8 cellular contexts compared by ENCODE assay signal in the genomic region with DNA sequence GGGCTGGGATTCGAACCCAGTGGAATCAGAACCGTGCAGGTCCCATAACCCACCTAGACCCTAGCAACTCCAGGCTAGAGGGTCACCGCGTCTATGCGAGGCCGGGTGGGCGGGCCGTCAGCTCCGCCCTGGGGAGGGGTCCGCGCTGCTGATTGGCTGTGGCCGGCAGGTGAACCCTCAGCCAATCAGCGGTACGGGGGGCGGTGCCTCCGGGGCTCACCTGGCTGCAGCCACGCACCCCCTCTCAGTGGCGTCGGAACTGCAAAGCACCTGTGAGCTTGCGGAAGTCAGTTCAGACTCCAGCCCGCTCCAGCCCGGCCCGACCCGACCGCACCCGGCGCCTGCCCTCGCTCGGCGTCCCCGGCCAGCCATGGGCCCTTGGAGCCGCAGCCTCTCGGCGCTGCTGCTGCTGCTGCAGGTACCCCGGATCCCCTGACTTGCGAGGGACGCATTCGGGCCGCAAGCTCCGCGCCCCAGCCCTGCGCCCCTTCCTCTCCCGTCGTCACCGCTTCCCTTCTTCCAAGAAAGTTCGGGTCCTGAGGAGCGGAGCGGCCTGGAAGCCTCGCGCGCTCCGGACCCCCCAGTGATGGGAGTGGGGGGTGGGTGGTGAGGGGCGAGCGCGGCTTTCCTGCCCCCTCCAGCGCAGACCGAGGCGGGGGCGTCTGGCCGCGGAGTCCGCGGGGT. TPM values are rescaled to one million over a fixed set of nuclear protein-coding genes. Genes with fewer than 3 reads are reported as not detected.
DNase-seq lines count a peak whose midpoint lies in the region; ATAC-seq and TF ChIP-seq lines count a peak whose summit lies in the region.

A gene (plus strand): TSS at position 247 of the 684 bp plus-strand sequence. CDS start 124 bp downstream, at position 371.

- H3K27me3 Mint-ChIP-seq in T-helper 2 cell treated with Interferon-gamma antibody and Interleukin-4, amounts not matched to agents 5 μg/mL and 100 μg/mL, for 36 hours (ENCODE audit: low read depth): peaks cover 42% of the 10 kb centered on the region
- no peaks in the 10 kb centered on the region for H3K27me3 Mint-ChIP-seq in endodermal cell (ENCODE audit: insufficient read depth)
- H3K27me3 Mint-ChIP-seq in natural killer cell (ENCODE audit: low read depth in 2 of 2): peaks cover 25 to 38% of the 10 kb centered on the region in 2 donors

- intact Hi-C loops in natural killer cell (cut with micrococcal nuclease): no loop called here

- DNase-seq in NCI-H1417 (lab: John Stamatoyannopoulos, UW): peak; percentile 75 to 87 (median 84)
- DNase-seq in NCI-H1417 treated with DMSO at 0.1 percent for 48 hours (lab: John Stamatoyannopoulos, UW): no peak
- DNase-seq in T-helper 2 cell treated with Interferon-gamma antibody and Interleukin-4, amounts not matched to agents 5 μg/mL and 100 μg/mL, for 36 hours (ENCODE audit: low spot score): no peak
- peak; percentile 98 for DNase-seq in endodermal cell
- no peak for DNase-seq in natural killer cell
- no peak for DNase-seq in COLO829 (ENCODE audit: low spot score)
- DNase-seq in NOMO-1 treated with DMSO at 0.1 percent for 48 hours (lab: John Stamatoyannopoulos, UW; ENCODE audit: unreplicated experiment): no peak
- no peak for DNase-seq in SK-N-DZ (ENCODE audit: low spot score)

- H3K27ac ChIP-seq in endodermal cell (ENCODE audit: low read depth, low read length): no peak within 1 kb of the TSS

- ATAC-seq in natural killer cell: peak in 1 of 3 donors; percentile 54

- no peaks in the 10 kb centered on the region for H3K36me3 Mint-ChIP-seq in T-helper 2 cell treated with Interferon-gamma antibody and Interleukin-4, amounts not matched to agents 5 μg/mL and 100 μg/mL, for 36 hours (ENCODE audit: low read depth)
- H3K36me3 Mint-ChIP-seq in endodermal cell (ENCODE audit: low read depth) (no peaks in the 10 kb centered on the region), natural killer cell (no peaks in the 10 kb centered on the region)

- no peak within 1 kb of the TSS for H3K27ac Mint-ChIP-seq in T-helper 2 cell treated with Interferon-gamma antibody and Interleukin-4, amounts not matched to agents 5 μg/mL and 100 μg/mL, for 36 hours
- H3K27ac Mint-ChIP-seq in endodermal cell (peak within 1 kb of the TSS; percentile 94), natural killer cell (no peak within 1 kb of the TSS)

- H3K4me3 Mint-ChIP-seq in T-helper 2 cell treated with Interferon-gamma antibody and Interleukin-4, amounts not matched to agents 5 μg/mL and 100 μg/mL, for 36 hours: peak within 1 kb of the TSS; percentile 44
- H3K4me3 Mint-ChIP-seq in endodermal cell (peak within 1 kb of the TSS; percentile 89), natural killer cell (peak within 1 kb of the TSS; percentile 65)

- H3K27me3 ChIP-seq in endodermal cell (ENCODE audit: control insufficient read depth, insufficient read depth, low read length, poor library complexity, severe bottlenecking): peaks cover 32% of the 10 kb centered on the region

- 1 to 3% methylated on average over 16 to 57 of the region's 63 CpGs for WGBS in endodermal cell (ENCODE audit: insufficient coverage in 1 of 2, insufficient read length in 1 of 2), 2 experiments

- H3K9me3 ChIP-seq in endodermal cell (ENCODE audit: control insufficient read depth, low read length): no peaks in the 10 kb centered on the region

- TF ChIP-seq CTCF in endodermal cell (conservative IDR thresholded peaks at IDR 0.05) (no peak), natural killer cell (IDR thresholded peaks at IDR 0.05) (no peak)

- no peaks in the 10 kb centered on the region for H3K9me3 Mint-ChIP-seq in T-helper 2 cell treated with Interferon-gamma antibody and Interleukin-4, amounts not matched to agents 5 μg/mL and 100 μg/mL, for 36 hours
- no peaks in the 10 kb centered on the region for H3K9me3 Mint-ChIP-seq in endodermal cell
- H3K9me3 Mint-ChIP-seq in natural killer cell: no peaks in the 10 kb centered on the region

- no peaks in the 10 kb centered on the region for H3K36me3 ChIP-seq in endodermal cell (ENCODE audit: control insufficient read depth, insufficient read depth, low read length)

- H3K4me1 Mint-ChIP-seq in T-helper 2 cell treated with Interferon-gamma antibody and Interleukin-4, amounts not matched to agents 5 μg/mL and 100 μg/mL, for 36 hours (ENCODE audit: low read depth): peaks cover 6% of the 10 kb centered on the region
- H3K4me1 Mint-ChIP-seq in endodermal cell (peaks cover 33% of the 10 kb centered on the region), natural killer cell (peaks cover 5 to 18% of the 10 kb centered on the region in 2 donors)

- H3K9ac ChIP-seq in endodermal cell (ENCODE audit: extremely low read depth, low read length, poor library complexity, severe bottlenecking): no peak within 1 kb of the TSS

- peaks cover 10% of the 10 kb centered on the region for H3K4me1 ChIP-seq in endodermal cell (ENCODE audit: control insufficient read depth, insufficient read depth, low read length)

- peak within 1 kb of the TSS; percentile 75 for H3K4me3 ChIP-seq in endodermal cell (ENCODE audit: low read length)

RNA-seq across cellular contexts. Expression of the gene that starts here (rescaled TPM):
- total RNA-seq in endodermal cell (100 to 1,000 TPM; 118 to 123 TPM), natural killer cell (under 1 TPM in 1 of 3 donors, not detected in 2; 0.50 TPM)
- 10.8 TPM for polyA plus RNA-seq in endodermal cell (2013, experiment 1 of 2)
- polyA plus RNA-seq in endodermal cell (2013, experiment 2 of 2): 4.7 TPM
- not detected in 2 replicates for polyA plus RNA-seq in SK-N-DZ (2014; cell fraction: cytosol; rRNA removed)
- polyA plus RNA-seq in SK-N-DZ (2014; cell fraction: nucleus; rRNA removed): not detected in 2 replicates

Comparison
In these comparisons a context has a peak if more than half of its experiments do, and no peak if none do; other contexts are left out.
1. RNA of the gene that starts here (total RNA-seq): 118 to 123 TPM in endodermal cell; 0.50 TPM in natural killer cell; every median in the first group is over 10 times any median in the second.
2. DNase-seq: peak in NCI-H1417 (3 of 3) and endodermal cell (single experiment); none in NCI-H1417 treated with DMSO at 0.1 percent for 48 hours (single experiment), T-helper 2 cell treated with Interferon-gamma antibody and Interleukin-4, amounts not matched to agents 5 μg/mL and 100 μg/mL, for 36 hours (single experiment), natural killer cell (single experiment), COLO829 (single experiment), NOMO-1 treated with DMSO at 0.1 percent for 48 hours (single experiment) and SK-N-DZ (single experiment).
3. Peak in every context shown above with its lines, with median percentiles within 50 percentile points of each other: H3K4me3 Mint-ChIP-seq.